2 cellular contexts compared by ENCODE assay signal in the genomic region with DNA sequence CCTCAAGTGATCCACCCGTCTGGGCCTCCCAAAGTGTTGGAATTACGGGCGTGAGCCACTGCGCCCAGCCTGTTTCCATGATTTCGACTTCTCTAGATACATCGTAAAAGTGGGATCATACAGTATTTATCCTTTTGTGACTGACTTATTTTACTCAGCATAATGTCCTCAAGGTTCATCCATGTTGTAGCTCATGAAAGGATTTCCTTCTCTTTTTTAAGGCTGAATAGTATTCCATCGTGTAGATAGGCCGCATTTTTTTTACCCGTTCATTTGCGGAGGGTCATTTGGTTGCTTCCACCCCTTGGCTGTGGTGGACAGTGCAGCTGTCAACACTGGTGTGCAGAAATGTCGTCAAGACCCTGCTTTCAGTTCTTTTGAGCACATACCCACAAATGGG.
TF ChIP-seq lines count a peak whose summit lies in the region.

No MANE protein-coding gene starts in this region.

TF ChIP-seq in K562, 482 proteins besides CTCF, POLR2A, EP300 and RAD21:
- TF ChIP-seq, protein P1, sequence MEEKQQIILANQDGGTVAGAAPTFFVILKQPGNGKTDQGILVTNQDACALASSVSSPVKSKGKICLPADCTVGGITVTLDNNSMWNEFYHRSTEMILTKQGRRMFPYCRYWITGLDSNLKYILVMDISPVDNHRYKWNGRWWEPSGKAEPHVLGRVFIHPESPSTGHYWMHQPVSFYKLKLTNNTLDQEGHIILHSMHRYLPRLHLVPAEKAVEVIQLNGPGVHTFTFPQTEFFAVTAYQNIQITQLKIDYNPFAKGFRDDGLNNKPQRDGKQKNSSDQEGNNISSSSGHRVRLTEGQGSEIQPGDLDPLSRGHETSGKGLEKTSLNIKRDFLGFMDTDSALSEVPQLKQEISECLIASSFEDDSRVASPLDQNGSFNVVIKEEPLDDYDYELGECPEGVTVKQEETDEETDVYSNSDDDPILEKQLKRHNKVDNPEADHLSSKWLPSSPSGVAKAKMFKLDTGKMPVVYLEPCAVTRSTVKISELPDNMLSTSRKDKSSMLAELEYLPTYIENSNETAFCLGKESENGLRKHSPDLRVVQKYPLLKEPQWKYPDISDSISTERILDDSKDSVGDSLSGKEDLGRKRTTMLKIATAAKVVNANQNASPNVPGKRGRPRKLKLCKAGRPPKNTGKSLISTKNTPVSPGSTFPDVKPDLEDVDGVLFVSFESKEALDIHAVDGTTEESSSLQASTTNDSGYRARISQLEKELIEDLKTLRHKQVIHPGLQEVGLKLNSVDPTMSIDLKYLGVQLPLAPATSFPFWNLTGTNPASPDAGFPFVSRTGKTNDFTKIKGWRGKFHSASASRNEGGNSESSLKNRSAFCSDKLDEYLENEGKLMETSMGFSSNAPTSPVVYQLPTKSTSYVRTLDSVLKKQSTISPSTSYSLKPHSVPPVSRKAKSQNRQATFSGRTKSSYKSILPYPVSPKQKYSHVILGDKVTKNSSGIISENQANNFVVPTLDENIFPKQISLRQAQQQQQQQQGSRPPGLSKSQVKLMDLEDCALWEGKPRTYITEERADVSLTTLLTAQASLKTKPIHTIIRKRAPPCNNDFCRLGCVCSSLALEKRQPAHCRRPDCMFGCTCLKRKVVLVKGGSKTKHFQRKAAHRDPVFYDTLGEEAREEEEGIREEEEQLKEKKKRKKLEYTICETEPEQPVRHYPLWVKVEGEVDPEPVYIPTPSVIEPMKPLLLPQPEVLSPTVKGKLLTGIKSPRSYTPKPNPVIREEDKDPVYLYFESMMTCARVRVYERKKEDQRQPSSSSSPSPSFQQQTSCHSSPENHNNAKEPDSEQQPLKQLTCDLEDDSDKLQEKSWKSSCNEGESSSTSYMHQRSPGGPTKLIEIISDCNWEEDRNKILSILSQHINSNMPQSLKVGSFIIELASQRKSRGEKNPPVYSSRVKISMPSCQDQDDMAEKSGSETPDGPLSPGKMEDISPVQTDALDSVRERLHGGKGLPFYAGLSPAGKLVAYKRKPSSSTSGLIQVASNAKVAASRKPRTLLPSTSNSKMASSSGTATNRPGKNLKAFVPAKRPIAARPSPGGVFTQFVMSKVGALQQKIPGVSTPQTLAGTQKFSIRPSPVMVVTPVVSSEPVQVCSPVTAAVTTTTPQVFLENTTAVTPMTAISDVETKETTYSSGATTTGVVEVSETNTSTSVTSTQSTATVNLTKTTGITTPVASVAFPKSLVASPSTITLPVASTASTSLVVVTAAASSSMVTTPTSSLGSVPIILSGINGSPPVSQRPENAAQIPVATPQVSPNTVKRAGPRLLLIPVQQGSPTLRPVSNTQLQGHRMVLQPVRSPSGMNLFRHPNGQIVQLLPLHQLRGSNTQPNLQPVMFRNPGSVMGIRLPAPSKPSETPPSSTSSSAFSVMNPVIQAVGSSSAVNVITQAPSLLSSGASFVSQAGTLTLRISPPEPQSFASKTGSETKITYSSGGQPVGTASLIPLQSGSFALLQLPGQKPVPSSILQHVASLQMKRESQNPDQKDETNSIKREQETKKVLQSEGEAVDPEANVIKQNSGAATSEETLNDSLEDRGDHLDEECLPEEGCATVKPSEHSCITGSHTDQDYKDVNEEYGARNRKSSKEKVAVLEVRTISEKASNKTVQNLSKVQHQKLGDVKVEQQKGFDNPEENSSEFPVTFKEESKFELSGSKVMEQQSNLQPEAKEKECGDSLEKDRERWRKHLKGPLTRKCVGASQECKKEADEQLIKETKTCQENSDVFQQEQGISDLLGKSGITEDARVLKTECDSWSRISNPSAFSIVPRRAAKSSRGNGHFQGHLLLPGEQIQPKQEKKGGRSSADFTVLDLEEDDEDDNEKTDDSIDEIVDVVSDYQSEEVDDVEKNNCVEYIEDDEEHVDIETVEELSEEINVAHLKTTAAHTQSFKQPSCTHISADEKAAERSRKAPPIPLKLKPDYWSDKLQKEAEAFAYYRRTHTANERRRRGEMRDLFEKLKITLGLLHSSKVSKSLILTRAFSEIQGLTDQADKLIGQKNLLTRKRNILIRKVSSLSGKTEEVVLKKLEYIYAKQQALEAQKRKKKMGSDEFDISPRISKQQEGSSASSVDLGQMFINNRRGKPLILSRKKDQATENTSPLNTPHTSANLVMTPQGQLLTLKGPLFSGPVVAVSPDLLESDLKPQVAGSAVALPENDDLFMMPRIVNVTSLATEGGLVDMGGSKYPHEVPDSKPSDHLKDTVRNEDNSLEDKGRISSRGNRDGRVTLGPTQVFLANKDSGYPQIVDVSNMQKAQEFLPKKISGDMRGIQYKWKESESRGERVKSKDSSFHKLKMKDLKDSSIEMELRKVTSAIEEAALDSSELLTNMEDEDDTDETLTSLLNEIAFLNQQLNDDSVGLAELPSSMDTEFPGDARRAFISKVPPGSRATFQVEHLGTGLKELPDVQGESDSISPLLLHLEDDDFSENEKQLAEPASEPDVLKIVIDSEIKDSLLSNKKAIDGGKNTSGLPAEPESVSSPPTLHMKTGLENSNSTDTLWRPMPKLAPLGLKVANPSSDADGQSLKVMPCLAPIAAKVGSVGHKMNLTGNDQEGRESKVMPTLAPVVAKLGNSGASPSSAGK (IDR thresholded peaks at IDR 0.05): no peak
- TF ChIP-seq ZNF146 (CRISPR knock-in tag; IDR thresholded peaks at IDR 0.05; ENCODE audit: unreplicated experiment) (peak; percentile 50), BDP1 (IDR thresholded peaks at IDR 0.05; ENCODE audit: insufficient read depth, insufficient read length) (no peak)

TF ChIP-seq in SK-N-SH, 30 proteins besides CTCF, POLR2A, EP300 and RAD21:
- TF ChIP-seq, protein P2, sequence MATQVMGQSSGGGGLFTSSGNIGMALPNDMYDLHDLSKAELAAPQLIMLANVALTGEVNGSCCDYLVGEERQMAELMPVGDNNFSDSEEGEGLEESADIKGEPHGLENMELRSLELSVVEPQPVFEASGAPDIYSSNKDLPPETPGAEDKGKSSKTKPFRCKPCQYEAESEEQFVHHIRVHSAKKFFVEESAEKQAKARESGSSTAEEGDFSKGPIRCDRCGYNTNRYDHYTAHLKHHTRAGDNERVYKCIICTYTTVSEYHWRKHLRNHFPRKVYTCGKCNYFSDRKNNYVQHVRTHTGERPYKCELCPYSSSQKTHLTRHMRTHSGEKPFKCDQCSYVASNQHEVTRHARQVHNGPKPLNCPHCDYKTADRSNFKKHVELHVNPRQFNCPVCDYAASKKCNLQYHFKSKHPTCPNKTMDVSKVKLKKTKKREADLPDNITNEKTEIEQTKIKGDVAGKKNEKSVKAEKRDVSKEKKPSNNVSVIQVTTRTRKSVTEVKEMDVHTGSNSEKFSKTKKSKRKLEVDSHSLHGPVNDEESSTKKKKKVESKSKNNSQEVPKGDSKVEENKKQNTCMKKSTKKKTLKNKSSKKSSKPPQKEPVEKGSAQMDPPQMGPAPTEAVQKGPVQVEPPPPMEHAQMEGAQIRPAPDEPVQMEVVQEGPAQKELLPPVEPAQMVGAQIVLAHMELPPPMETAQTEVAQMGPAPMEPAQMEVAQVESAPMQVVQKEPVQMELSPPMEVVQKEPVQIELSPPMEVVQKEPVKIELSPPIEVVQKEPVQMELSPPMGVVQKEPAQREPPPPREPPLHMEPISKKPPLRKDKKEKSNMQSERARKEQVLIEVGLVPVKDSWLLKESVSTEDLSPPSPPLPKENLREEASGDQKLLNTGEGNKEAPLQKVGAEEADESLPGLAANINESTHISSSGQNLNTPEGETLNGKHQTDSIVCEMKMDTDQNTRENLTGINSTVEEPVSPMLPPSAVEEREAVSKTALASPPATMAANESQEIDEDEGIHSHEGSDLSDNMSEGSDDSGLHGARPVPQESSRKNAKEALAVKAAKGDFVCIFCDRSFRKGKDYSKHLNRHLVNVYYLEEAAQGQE (IDR thresholded peaks at IDR 0.05; ENCODE audit: low read depth, low read length): no peak
- TF ChIP-seq RXRA (IDR thresholded peaks at IDR 0.05; ENCODE audit: borderline replicate concordance, low read depth) (no peak), CHD2 (IDR thresholded peaks at IDR 0.05; ENCODE audit: low read length, partially characterized antibody) (no peak)
